Comparison of ENCODE assay signal across 31 cellular contexts in the genomic region with DNA sequence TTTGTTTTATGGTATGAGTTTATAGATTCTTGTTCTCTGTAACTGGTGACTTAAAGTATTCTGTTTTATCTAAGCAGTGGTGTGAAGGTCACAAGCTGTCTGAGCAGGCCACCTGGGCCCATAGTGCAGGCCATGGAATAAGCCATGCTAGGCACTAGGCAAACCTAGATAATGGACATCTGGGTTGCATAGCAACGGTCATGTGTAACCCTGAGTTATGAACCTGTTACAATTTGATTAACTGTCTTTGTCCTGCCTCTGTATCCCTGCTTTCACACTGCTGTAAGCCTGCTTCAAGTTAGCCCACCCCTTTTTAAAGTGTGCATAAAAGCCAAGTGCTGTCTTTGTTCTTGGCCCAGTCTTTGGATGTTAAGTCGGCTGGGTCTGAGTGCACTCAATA. TPM values are rescaled to one million over a fixed set of nuclear protein-coding genes. Genes with fewer than 3 reads are reported as not detected.
DNase-seq lines count a peak whose midpoint lies in the region; ATAC-seq, FAIRE-seq and TF ChIP-seq lines count a peak whose summit lies in the region.
"Had no signal": no experiment of that assay in that cellular context is flagged by ENCODE, and none has a peak within 500 bp of the region (broad histone marks: within the 10 kb centered on the region; RNA-seq: fewer than 3 reads in every experiment).

No MANE protein-coding gene starts in this region.

- H3K4me1 Mint-ChIP-seq in endodermal cell, result no peaks in the 10 kb centered on the region

- in situ Hi-C loops in HAP-1 (cut with MboI; ENCODE audit: low sequenced_read_pairs), result no loop called here

- H3K27me3 ChIP-seq in BE2C (no peaks in the 10 kb centered on the region), HAP-1 (ENCODE audit: low read depth) (no peaks in the 10 kb centered on the region; the same call in 1 of the 2 replicates), endodermal cell (ENCODE audit: control insufficient read depth, insufficient read depth, low read length, poor library complexity, severe bottlenecking) (peaks cover 9% of the 10 kb centered on the region), pancreas (no peaks in the 10 kb centered on the region)
- H3K27me3 ChIP-seq: adrenal gland, breast epithelium, gastroesophageal sphincter had no signal

- no peak overlapping the region for H3K4me3 Mint-ChIP-seq in endodermal cell
- H3K4me3 Mint-ChIP-seq: activated CD4-positive, alpha-beta T cell treated with anti-CD3 and anti-CD28 coated beads for 36 hours; activated T-cell treated with anti-CD3 and anti-CD28 coated beads, Interleukin-2, amount 50 U/mL, for 4 hours; effector memory CD8-positive, alpha-beta T cell; T-helper 17 cell had no signal

- H3K4me1 ChIP-seq in BE2C (peaks cover 12% of the 10 kb centered on the region), HAP-1 (peaks cover 2% of the 10 kb centered on the region), endodermal cell (ENCODE audit: control insufficient read depth, insufficient read depth, low read length) (no peaks in the 10 kb centered on the region), pancreas (peaks cover 14 to 15% (median 14%) of the 10 kb centered on the region in 3 donors)
- H3K4me1 ChIP-seq: breast epithelium had no signal

- H3K9me3 ChIP-seq in BE2C (no peaks in the 10 kb centered on the region), HAP-1 (no peaks in the 10 kb centered on the region), endodermal cell (ENCODE audit: control insufficient read depth, low read length) (no peaks in the 10 kb centered on the region), pancreas (no peaks in the 10 kb centered on the region)
- H3K9me3 ChIP-seq: adrenal gland, breast epithelium, esophagus squamous epithelium, gastroesophageal sphincter, SK-N-SH had no signal

- H3K27ac ChIP-seq in endodermal cell (ENCODE audit: low read depth, low read length), result peak overlapping the region; percentile 36
- peak overlapping the region in 1 of 4 donors; percentile 30 for H3K27ac ChIP-seq in pancreas
- H3K27ac ChIP-seq: adrenal gland, breast epithelium, esophagus squamous epithelium, HL-60 had no signal

- H3K4me3 ChIP-seq in BE2C (ENCODE audit: low read depth, low read length) (no peak overlapping the region), HAP-1 (no peak overlapping the region), endodermal cell (ENCODE audit: low read length) (no peak overlapping the region), pancreas (no peak overlapping the region)
- H3K4me3 ChIP-seq: adrenal gland, breast epithelium, esophagus squamous epithelium, gastroesophageal sphincter had no signal

- TF ChIP-seq CTCF in BE2C (IDR thresholded peaks at IDR 0.05; ENCODE audit: low read depth, low read length), result no peak
- no peak for TF ChIP-seq CTCF in endodermal cell (conservative IDR thresholded peaks at IDR 0.05)
- TF ChIP-seq CTCF in pancreas (IDR thresholded peaks at IDR 0.05), result no peak

- H3K36me3 Mint-ChIP-seq in endodermal cell (ENCODE audit: low read depth), result no peaks in the 10 kb centered on the region

- no peaks in the 10 kb centered on the region for H3K9me3 Mint-ChIP-seq in endodermal cell
- H3K9me3 Mint-ChIP-seq: activated T-cell treated with anti-CD3 and anti-CD28 coated beads, Interleukin-2, amount 50 U/mL, for 4 hours; effector memory CD8-positive, alpha-beta T cell had no signal

- H3K27ac Mint-ChIP-seq in endodermal cell, result no peak overlapping the region
- H3K27ac Mint-ChIP-seq: activated CD4-positive, alpha-beta T cell treated with anti-CD3 and anti-CD28 coated beads for 36 hours; effector memory CD8-positive, alpha-beta T cell; T-helper 17 cell had no signal

- DNase-seq in BE2C, result peak; percentile 32
- peak; percentile 40 to 61 for DNase-seq in HAP-1 (ENCODE audit: low spot score in 2 of 2)
- no peak for DNase-seq in endodermal cell
- peak in 1 of 6 donors; percentile 33 for DNase-seq in pancreas
- DNase-seq in RCC 7860 (ENCODE audit: low spot score), result no peak
- no peak for DNase-seq in activated CD4-positive, alpha-beta T cell treated with anti-CD3 and anti-CD28 coated beads for 48 hours
- DNase-seq in SIG-M5 (lab: John Stamatoyannopoulos, UW), result no peak
- DNase-seq: activated CD4-positive, alpha-beta T cell treated with anti-CD3 and anti-CD28 coated beads for 36 hours; activated naive CD4-positive, alpha-beta T cell treated with Interleukin-2 at 50 U/mL for 16 hours; activated T-cell treated with anti-CD3 and anti-CD28 coated beads, Interleukin-2, amount 50 U/mL, for 4 hours; adrenal gland; C1 segment of cervical spinal cord; effector memory CD8-positive, alpha-beta T cell; EL; esophagus squamous epithelium; H7; NCI-H187 treated with DMSO at 0.1 percent for 48 hours; NCI-H2227 treated with DMSO at 0.1 percent for 48 hours; SK-N-SH; substantia nigra; T-helper 17 cell had no signal

- peaks cover 12% of the 10 kb centered on the region for H3K27me3 Mint-ChIP-seq in endodermal cell (ENCODE audit: insufficient read depth)
- H3K27me3 Mint-ChIP-seq: T-helper 17 cell had no signal

- H3K36me3 ChIP-seq in BE2C, result no peaks in the 10 kb centered on the region
- no peaks in the 10 kb centered on the region for H3K36me3 ChIP-seq in HAP-1 (replicated peaks)
- no peaks in the 10 kb centered on the region for H3K36me3 ChIP-seq in endodermal cell (ENCODE audit: control insufficient read depth, insufficient read depth, low read length)
- H3K36me3 ChIP-seq in pancreas, result no peaks in the 10 kb centered on the region
- H3K36me3 ChIP-seq: adrenal gland, breast epithelium, esophagus squamous epithelium, gastroesophageal sphincter had no signal

- intact Hi-C loops in pancreas (cut with DNase I), result loop anchor here in 1 of 3 donors (5.0 to 10.0 kb wide), 2 partner anchors 116 to 179 kb away; a partner anchor contains a TSS

- FAIRE-seq in pancreas (lab: Jason Lieb, UNC) (no peak), RCC 7860 (lab: Jason Lieb, UNC) (no peak)
- FAIRE-seq: colon, GM12892, HepG2, keratinocyte had no signal

- ATAC-seq in pancreas, result peak in 3 of 4 donors; percentile 60 to 75 (median 71)
- ATAC-seq: activated CD4-positive, alpha-beta T cell treated with anti-CD3 and anti-CD28 coated beads for 36 hours; activated T-cell treated with anti-CD3 and anti-CD28 coated beads, Interleukin-2, amount 50 U/mL, for 4 hours; effector memory CD8-positive, alpha-beta T cell; gastroesophageal sphincter; HepG2; T-helper 17 cell had no signal

- WGBS in endodermal cell (ENCODE audit: insufficient coverage in 1 of 2, insufficient read length in 1 of 2), 2 experiments, result 83 to 87% methylated on average over 2 of the region's 2 CpGs
- WGBS in pancreas, 2 donors, result 26 to 33% methylated on average over 2 of the region's 2 CpGs

- no peak overlapping the region for H3K9ac ChIP-seq in endodermal cell (ENCODE audit: extremely low read depth, low read length, poor library complexity, severe bottlenecking)
- H3K9ac ChIP-seq: SK-N-SH had no signal

RNA-seq across cellular contexts. Expression of a gene that starts 21.8 kb away (rescaled TPM):
- 169 TPM for polyA plus RNA-seq in BE2C (2012; ENCODE audit: insufficient read depth, insufficient read length, low read depth)
- total RNA-seq in endodermal cell (100 to 1,000 TPM; 183 to 193 TPM), pancreas (10 to 100 TPM; 24.9 to 87.3 (median 47.0) TPM)
- polyA plus RNA-seq in endodermal cell (2013, experiment 1 of 2), result 155 TPM
- 158 TPM for polyA plus RNA-seq in endodermal cell (2013, experiment 2 of 2)
- 10 to 100 TPM; 17.9 to 47.4 TPM for polyA plus RNA-seq in pancreas

RNA-seq across cellular contexts. Expression of a gene that starts 46.2 kb away (rescaled TPM):
- polyA plus RNA-seq in BE2C (2012; ENCODE audit: insufficient read depth, insufficient read length, low read depth), result 17.0 TPM
- 100 to 1,000 TPM; 129 to 142 TPM for total RNA-seq in endodermal cell
- polyA plus RNA-seq in endodermal cell (2013, experiment 1 of 2), result 57.0 TPM
- polyA plus RNA-seq in endodermal cell (2013, experiment 2 of 2), result 41.6 TPM
- total RNA-seq in pancreas, result 10 to 100 TPM; 18.7 to 64.5 (median 22.4) TPM
- 100 to 1,000 TPM; 150 to 156 TPM for polyA plus RNA-seq in pancreas

RNA-seq across cellular contexts. Expression of a gene that starts 53.3 kb away (rescaled TPM):
- polyA plus RNA-seq in BE2C (2012; ENCODE audit: insufficient read depth, insufficient read length, low read depth), result 59.6 TPM
- total RNA-seq in endodermal cell (10 to 100 TPM in 1 of 2 donors, 1 to 10 TPM in 1; 4.3 to 13.0 TPM), pancreas (under 1 TPM in 5 of 6 donors, not detected in 1; 0.03 to 0.20 (median 0.09) TPM)
- 13.4 TPM for polyA plus RNA-seq in endodermal cell (2013, experiment 1 of 2)
- 11.1 TPM for polyA plus RNA-seq in endodermal cell (2013, experiment 2 of 2)
- under 1 TPM; 0.07 to 0.08 TPM for polyA plus RNA-seq in pancreas
- total RNA-seq: activated CD4-positive, alpha-beta T cell treated with anti-CD3 and anti-CD28 coated beads for 36 hours; LHCN-M2; myocyte; T-helper 17 cell had no signal
- polyA plus RNA-seq: AG04450, keratinocyte had no signal

Comparison
In these comparisons a context has a peak if more than half of its experiments do, and no peak if none do; other contexts are left out.
1. DNase-seq: peak in BE2C (single experiment) and HAP-1 (2 of 2); none in endodermal cell (single experiment), RCC 7860 (single experiment), activated CD4-positive, alpha-beta T cell treated with anti-CD3 and anti-CD28 coated beads for 48 hours (single experiment) and SIG-M5 (single experiment).
2. RNA of a gene that starts 53.3 kb away (total RNA-seq): 4.3 to 13.0 TPM in endodermal cell; 0.03 to 0.20 TPM in pancreas; every median in the first group is over 4 times any median in the second.